Comparison of ENCODE assay signal across 19 cellular contexts in the genomic region with DNA sequence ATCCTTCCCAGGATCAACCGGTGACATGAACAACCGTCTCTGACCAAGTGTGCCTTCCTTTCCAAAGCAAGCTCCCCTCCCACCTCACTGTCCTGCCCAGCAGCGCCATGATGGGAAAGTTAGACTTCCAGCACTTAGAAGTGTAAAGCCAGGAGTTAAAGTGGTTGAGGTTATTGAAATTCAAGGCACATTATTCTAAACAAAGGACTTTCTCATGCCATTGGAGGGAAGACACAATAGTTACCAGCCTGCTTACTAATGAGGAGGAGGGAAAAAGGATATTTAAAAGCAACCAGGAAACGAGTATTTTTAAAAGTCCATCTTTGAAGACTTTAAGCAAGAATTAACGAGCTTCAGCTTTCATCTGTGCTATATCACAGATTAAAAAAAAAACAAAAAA.
DNase-seq lines count a peak whose midpoint lies in the region; ATAC-seq, FAIRE-seq and TF ChIP-seq lines count a peak whose summit lies in the region.
"Had no signal": no experiment of that assay in that cellular context is flagged by ENCODE, and none has a peak within 500 bp of the region (broad histone marks: within the 10 kb centered on the region; RNA-seq: fewer than 3 reads in every experiment).

No MANE protein-coding gene starts in this region.

- no peaks in the 10 kb centered on the region for H3K27me3 ChIP-seq in layer of hippocampus (ENCODE audit: control insufficient read depth, insufficient read depth, low read length)

- peak; percentile 45 for FAIRE-seq in GM12891 (lab: Jason Lieb, UNC)
- FAIRE-seq: G401.6, HepG2 had no signal

- H3K27ac ChIP-seq in layer of hippocampus (ENCODE audit: low read depth, low read length): peak overlapping the region; percentile 67
- H3K27ac ChIP-seq: GM23248, KMS-11, PC-9 had no signal

- intact Hi-C loops in posterior vena cava (cut with DNase I): no loop called here

- TF ChIP-seq POLR2A in GM12891 (IDR thresholded peaks at IDR 0.05; ENCODE audit: low read depth, low read length): no peak

- ATAC-seq in HG03442 (IDR thresholded peaks at IDR 0.05; ENCODE audit: unreplicated experiment): no peak
- ATAC-seq: HepG2 had no signal

- DNase-seq in GM12891 (ENCODE audit: insufficient read length, low spot score) (no peak), astrocyte of the hippocampus (ENCODE audit: low read depth, low spot score) (peak; percentile 29), posterior vena cava (ENCODE audit: low spot score) (peak; percentile 40), T-helper 9 cell (no peak), OCI-M1 (lab: John Stamatoyannopoulos, UW) (no peak)
- no peak for DNase-seq in activated naive CD4-positive, alpha-beta T cell (lab: John Stamatoyannopoulos, UW)
- DNase-seq: AML-193; CD4-positive, alpha-beta memory T cell; DMS79; GM23248; NCI-H1092; NCI-H1694; NCI-H2107; PC-9 had no signal

TF ChIP-seq in GM12891, 5 proteins besides CTCF, POLR2A, EP300 and RAD21:
- TF ChIP-seq POU2F2 (IDR thresholded peaks at IDR 0.05; ENCODE audit: low read depth, low read length): no peak

Comparison
In these comparisons a context has a peak if more than half of its experiments do, and no peak if none do; other contexts are left out.
1. DNase-seq: peak in astrocyte of the hippocampus (single experiment) and posterior vena cava (single experiment); none in GM12891 (single experiment), activated naive CD4-positive, alpha-beta T cell (0 of 4), T-helper 9 cell (single experiment) and OCI-M1 (single experiment).